ENCODE assay signal across 11 cellular contexts in genomic region chr2:172226244-172227061, GRCh38.
DNase-seq lines count a peak whose midpoint lies in the region; ATAC-seq and TF ChIP-seq lines count a peak whose summit lies in the region.
"Had no signal": no experiment of that assay in that cellular context is flagged by ENCODE, and none has a peak within 500 bp of the region (broad histone marks: within the 10 kb centered on the region; RNA-seq: fewer than 3 reads in every experiment).

No MANE protein-coding gene starts in this region.

- no peak overlapping the region for H3K27ac ChIP-seq in adrenal gland
- H3K27ac ChIP-seq: A549 had no signal

- H3K27me3 ChIP-seq in adrenal gland, result no peaks in the 10 kb centered on the region

- no peak for ATAC-seq in GM18520 (IDR thresholded peaks at IDR 0.05; ENCODE audit: unreplicated experiment)
- ATAC-seq: A549 had no signal

- intact Hi-C loops in adrenal gland (cut with DNase I), result no loop called here

- no peaks in the 10 kb centered on the region for H3K36me3 ChIP-seq in adrenal gland (replicated peaks in 1 of 2)

- no peak for TF ChIP-seq POLR2A in adrenal gland (IDR thresholded peaks at IDR 0.05)

- DNase-seq in NOMO-1 (lab: John Stamatoyannopoulos, UW; ENCODE audit: unreplicated experiment in 2 of 2) (peak; percentile 37 to 75), NOMO-1 treated with dmso at 0.1 percent for 144 hours (lab: John Stamatoyannopoulos, UW; ENCODE audit: unreplicated experiment) (no peak), NCI-H774 (lab: John Stamatoyannopoulos, UW) (peak; percentile 36), mucosa of gallbladder (ENCODE audit: low spot score) (peak; percentile 23), amniotic stem cell (lab: John Stamatoyannopoulos, UW) (no peak), adrenal gland (no peak)
- peak; percentile 19 for DNase-seq in activated naive CD4-positive, alpha-beta T cell treated with anti-CD3 and anti-CD28 coated beads, Interleukin-2, amount 50 U/mL, for 16 hours
- DNase-seq: NCI-H1092, SK-N-SH had no signal

- no peaks in the 10 kb centered on the region for H3K9me3 ChIP-seq in adrenal gland (replicated peaks in 1 of 3)
- H3K9me3 ChIP-seq: A549, SK-N-SH had no signal

- H3K4me3 ChIP-seq in adrenal gland, result no peak overlapping the region
- H3K4me3 ChIP-seq: A549 had no signal

- no peak for TF ChIP-seq CTCF in adrenal gland (IDR thresholded peaks at IDR 0.05)

- no peaks in the 10 kb centered on the region for H3K4me1 ChIP-seq in adrenal gland (replicated peaks in 1 of 2)

- 76 to 85% (median 77%) methylated on average over 9 of the region's 9 CpGs for WGBS in adrenal gland, 4 donors

Comparison
In these comparisons a context has a peak if more than half of its experiments do, and no peak if none do; other contexts are left out.
1. DNase-seq: peak in NOMO-1 (2 of 2), NCI-H774 (single experiment), activated naive CD4-positive, alpha-beta T cell treated with anti-CD3 and anti-CD28 coated beads, Interleukin-2, amount 50 U/mL, for 16 hours (single experiment) and mucosa of gallbladder (single experiment); none in NOMO-1 treated with dmso at 0.1 percent for 144 hours (single experiment), amniotic stem cell (single experiment) and adrenal gland (0 of 7).